ENCODE assay signal across 23 cellular contexts in genomic region chr10:4806534-4806933, GRCh38. TPM values are rescaled to one million over a fixed set of nuclear protein-coding genes. Genes with fewer than 3 reads are reported as not detected.
"Had no signal": no experiment of that assay in that cellular context is flagged by ENCODE, and none has a peak within 500 bp of the region (broad histone marks: within the 10 kb centered on the region; RNA-seq: fewer than 3 reads in every experiment).

No MANE protein-coding gene starts in this region.

- H3K4me1 ChIP-seq: esophagus muscularis mucosa, gastrocnemius medialis, left lung, lower lobe of right lung had no signal

- H3K9me3 ChIP-seq: esophagus muscularis mucosa, gastrocnemius medialis, heart right ventricle, left lung, lower lobe of right lung, mucosa of descending colon had no signal

- H3K36me3 Mint-ChIP-seq: mesothelial cell of epicardium; naive B cell; naive thymus-derived CD8-positive, alpha-beta T cell had no signal

- H3K4me3 ChIP-seq: coronary artery, dorsolateral prefrontal cortex, esophagus muscularis mucosa, gastrocnemius medialis, heart right ventricle, left lung, lower lobe of right lung, mucosa of descending colon had no signal

- H3K4me1 Mint-ChIP-seq: naive thymus-derived CD8-positive, alpha-beta T cell had no signal

- H3K27me3 ChIP-seq: esophagus muscularis mucosa, gastrocnemius medialis, heart right ventricle, left lung had no signal

- ATAC-seq: gastrocnemius medialis; heart right ventricle; left cardiac atrium; left lung; left ventricle myocardium superior; lower lobe of right lung; mucosa of descending colon; naive thymus-derived CD8-positive, alpha-beta T cell had no signal

- H3K9me3 Mint-ChIP-seq: mesothelial cell of epicardium; naive thymus-derived CD8-positive, alpha-beta T cell had no signal

- H3K36me3 ChIP-seq: esophagus muscularis mucosa, gastrocnemius medialis, heart right ventricle, left lung, lower lobe of right lung had no signal

- H3K27ac ChIP-seq: coronary artery, dorsolateral prefrontal cortex, esophagus muscularis mucosa, gastrocnemius medialis, heart right ventricle, left lung, lower lobe of right lung had no signal

- H3K27ac Mint-ChIP-seq: mesothelial cell of epicardium; naive B cell; naive thymus-derived CD8-positive, alpha-beta T cell had no signal

- H3K4me3 Mint-ChIP-seq: mesothelial cell of epicardium; naive B cell; naive thymus-derived CD8-positive, alpha-beta T cell had no signal

- DNase-seq: dermis blood vessel endothelial cell; dorsolateral prefrontal cortex; effector CD4-positive, alpha-beta T cell; effector memory CD4-positive, alpha-beta T cell; foreskin fibroblast; foreskin melanocyte; gastrocnemius medialis; glutamatergic neuron; head of caudate nucleus; heart right ventricle; hippocampal formation; left cardiac atrium; left lung; left ventricle myocardium superior; lower lobe of right lung; mesenchymal stem cell; mucosa of descending colon; naive B cell; naive thymus-derived CD8-positive, alpha-beta T cell had no signal

RNA-seq across cellular contexts. Expression of gene AKR1E2, which starts 19.5 kb away (rescaled TPM):
- total RNA-seq: myocyte had no signal
